12 cellular contexts compared by ENCODE assay signal in genomic region chr17:31310260-31310659, GRCh38. TPM values are rescaled to one million over a fixed set of nuclear protein-coding genes. Genes with fewer than 3 reads are reported as not detected.
A peak's percentile ranks its signal among the peaks of the same experiment; 100 is the strongest.
DNase-seq lines count a peak whose midpoint lies in the region; ATAC-seq lines count a peak whose summit lies in the region.
"Had no signal": no experiment of that assay in that cellular context is flagged by ENCODE, and none has a peak within 500 bp of the region (broad histone marks: within the 10 kb centered on the region; RNA-seq: fewer than 3 reads in every experiment).

No MANE protein-coding gene starts in this region.

- peaks cover 4% of the 10 kb centered on the region; the same call in 1 of the 2 replicates for H3K79me2 ChIP-seq in GM23248 (ENCODE audit: insufficient read depth)

- peaks cover 50% of the 10 kb centered on the region for H3K4me1 Mint-ChIP-seq in activated CD4-positive, alpha-beta memory T cell treated with anti-CD3 and anti-CD28 coated beads, Interleukin-2, amount 10 ng/mL, durations not matched to agents 7 days and 5 days

- peak overlapping the region; percentile 92 for H3K27ac ChIP-seq in thymus (ENCODE audit: low read depth)
- H3K27ac ChIP-seq in GM23248 = no peak overlapping the region
- H3K27ac ChIP-seq: vagina had no signal

- peak overlapping the region; percentile 83 for H3K4me3 Mint-ChIP-seq in activated CD4-positive, alpha-beta memory T cell treated with anti-CD3 and anti-CD28 coated beads, Interleukin-2, amount 10 ng/mL, durations not matched to agents 7 days and 5 days

- H3K9me3 Mint-ChIP-seq in activated CD4-positive, alpha-beta memory T cell treated with anti-CD3 and anti-CD28 coated beads, Interleukin-2, amount 10 ng/mL, durations not matched to agents 7 days and 5 days = no peaks in the 10 kb centered on the region

- no peak overlapping the region for H3K9ac ChIP-seq in GM23248

- POLR2A ChIA-PET in activated CD4-positive, alpha-beta memory T cell treated with anti-CD3 and anti-CD28 coated beads, Interleukin-2, amount 10 ng/mL, durations not matched to agents 7 days and 5 days (lab: Charles Lee) = interaction anchor here (0.6 to 5.5 kb wide), 8 partner anchors 10 to 488 kb away, joined by 3 to 287 read pairs (median 5); partner anchors contain the start of genes CRLF3 and EVI2A

- H3K27ac Mint-ChIP-seq in activated CD4-positive, alpha-beta memory T cell treated with anti-CD3 and anti-CD28 coated beads, Interleukin-2, amount 10 ng/mL, durations not matched to agents 7 days and 5 days = peak overlapping the region; percentile 80
- H3K27ac Mint-ChIP-seq: progenitor cell of endocrine pancreas had no signal

- H2AFZ ChIP-seq in GM23248 = no peak overlapping the region

- CTCF ChIA-PET in activated CD4-positive, alpha-beta memory T cell treated with anti-CD3 and anti-CD28 coated beads, Interleukin-2, amount 10 ng/mL, durations not matched to agents 7 days and 5 days (lab: Charles Lee) = interaction anchor here (1.0 to 1.5 kb wide), 3 partner anchors 9 to 127 kb away, joined by 3 to 4 read pairs (median 4); no protein-coding TSS in a partner anchor

- H3K4me1 ChIP-seq in thymus (ENCODE audit: control insufficient read depth, insufficient read depth, low read length) (peaks cover 10% of the 10 kb centered on the region), GM23248 (ENCODE audit: insufficient read depth) (peaks cover 16% of the 10 kb centered on the region)
- H3K4me1 ChIP-seq: vagina had no signal

- peaks cover 17% of the 10 kb centered on the region for H3F3A ChIP-seq in GM23248 (ENCODE audit: insufficient read depth)

- H3K36me3 Mint-ChIP-seq in activated CD4-positive, alpha-beta memory T cell treated with anti-CD3 and anti-CD28 coated beads, Interleukin-2, amount 10 ng/mL, durations not matched to agents 7 days and 5 days (ENCODE audit: low read depth) = peaks cover 79% of the 10 kb centered on the region

- no peaks in the 10 kb centered on the region for H4K20me1 ChIP-seq in GM23248 (ENCODE audit: insufficient read depth)

- H3K9me2 ChIP-seq in GM23248 (ENCODE audit: insufficient read depth) = no peaks in the 10 kb centered on the region

- H3K27me3 ChIP-seq in thymus (ENCODE audit: control insufficient read depth, insufficient read depth) (no peaks in the 10 kb centered on the region), GM23248 (replicated peaks; ENCODE audit: insufficient read depth) (no peaks in the 10 kb centered on the region)
- H3K27me3 ChIP-seq: heart right ventricle, vagina had no signal

- H3K9me3 ChIP-seq in thymus (ENCODE audit: control insufficient read depth) (no peaks in the 10 kb centered on the region), GM23248 (ENCODE audit: low read depth) (no peaks in the 10 kb centered on the region)
- H3K9me3 ChIP-seq: heart right ventricle, vagina had no signal

- H3K36me3 ChIP-seq in thymus (ENCODE audit: control insufficient read depth, insufficient read depth) = peaks cover under 1% of the 10 kb centered on the region
- no peaks in the 10 kb centered on the region for H3K36me3 ChIP-seq in GM23248 (ENCODE audit: low read depth)
- H3K36me3 ChIP-seq: vagina had no signal

- DNase-seq in activated gamma-delta T cell treated with Interleukin-2 at 50 U/mL for 16 hours (peak; percentile 61), activated gamma-delta T cell (lab: John Stamatoyannopoulos, UW) (no peak), germinal center (ENCODE audit: low spot score) (peak; percentile 23), GM23248 (no peak), head of caudate nucleus (no peak)
- DNase-seq in activated CD4-positive, alpha-beta memory T cell treated with anti-CD3 and anti-CD28 coated beads, Interleukin-2, amount 10 ng/mL, durations not matched to agents 7 days and 5 days = peak; percentile 45
- DNase-seq: heart right ventricle, NCI-H748 treated with DMSO at 0.1 percent for 48 hours had no signal

- WGBS in thymus = 2% methylated on average over 2 of the region's 2 CpGs
- WGBS in GM23248 (ENCODE audit: low coverage in 1 of 2, low lambda C conversion rate in 2 of 2, missing lambda C conversion rate in 2 of 2), 2 experiments = 7 to 10% methylated on average over 2 of the region's 2 CpGs

- no peaks in the 10 kb centered on the region for H3K27me3 Mint-ChIP-seq in activated CD4-positive, alpha-beta memory T cell treated with anti-CD3 and anti-CD28 coated beads, Interleukin-2, amount 10 ng/mL, durations not matched to agents 7 days and 5 days
- H3K27me3 Mint-ChIP-seq: progenitor cell of endocrine pancreas had no signal

- in situ Hi-C loops in GM23248 (cut with MboI) = no loop called here

- H3K4me2 ChIP-seq in GM23248 (ENCODE audit: unreplicated experiment) = no peak overlapping the region

- intact Hi-C loops in head of caudate nucleus (cut with DNase I) = no loop called here

- H3K4me3 ChIP-seq in thymus (ENCODE audit: low read length) (peak overlapping the region; percentile 77), GM23248 (no peak overlapping the region)
- H3K4me3 ChIP-seq: vagina had no signal

- ATAC-seq in HG02852 (IDR thresholded peaks at IDR 0.05; ENCODE audit: unreplicated experiment) = no peak

RNA-seq across cellular contexts. Expression of gene EVI2B, which starts 3.6 kb away (rescaled TPM):
- total RNA-seq in activated CD4-positive, alpha-beta memory T cell treated with anti-CD3 and anti-CD28 coated beads, Interleukin-2, amount 10 ng/mL, durations not matched to agents 7 days and 5 days = 100 to 1,000 TPM; 109 TPM
- polyA plus RNA-seq in thymus (50.4 TPM), GM23248 (2016; fragmentation: Nextera tagmentation; extraction: Ambion mirVana) (0.49 and 0.51 TPM in 2 replicates)
- total RNA-seq in GM23248 (2014; rRNA removed; shearing (Covaris generic)) = 0.22 TPM in 1 of 2 replicates, not detected in the other
- total RNA-seq: progenitor cell of endocrine pancreas had no signal

RNA-seq across cellular contexts. Expression of gene EVI2A, which starts 11.2 kb away (rescaled TPM):
- total RNA-seq in activated CD4-positive, alpha-beta memory T cell treated with anti-CD3 and anti-CD28 coated beads, Interleukin-2, amount 10 ng/mL, durations not matched to agents 7 days and 5 days = 100 to 1,000 TPM; 109 to 110 TPM
- polyA plus RNA-seq in thymus = 147 TPM
- total RNA-seq in GM23248 (2014; rRNA removed; shearing (Covaris generic)) = 0.86 and 0.89 TPM in 2 replicates
- 0.40 and 0.62 TPM in 2 replicates for polyA plus RNA-seq in GM23248 (2016; fragmentation: Nextera tagmentation; extraction: Ambion mirVana)
- total RNA-seq: progenitor cell of endocrine pancreas had no signal

RNA-seq across cellular contexts. Expression of gene OMG, which starts 13.2 kb away (rescaled TPM):
- total RNA-seq in activated CD4-positive, alpha-beta memory T cell treated with anti-CD3 and anti-CD28 coated beads, Interleukin-2, amount 10 ng/mL, durations not matched to agents 7 days and 5 days = under 1 TPM; 0.55 to 0.65 TPM
- polyA plus RNA-seq in thymus = 1.3 TPM
- total RNA-seq in GM23248 (2014; rRNA removed; shearing (Covaris generic)) = not detected in 2 replicates
- polyA plus RNA-seq in GM23248 (2016; fragmentation: Nextera tagmentation; extraction: Ambion mirVana) = 0.25 TPM in 1 of 2 replicates, not detected in the other
- total RNA-seq: progenitor cell of endocrine pancreas, vagina had no signal

Comparison
In these comparisons a context has a peak if more than half of its experiments do, and no peak if none do; other contexts are left out.
1. DNase-seq: peak in activated gamma-delta T cell treated with Interleukin-2 at 50 U/mL for 16 hours (single experiment), activated CD4-positive, alpha-beta memory T cell treated with anti-CD3 and anti-CD28 coated beads, Interleukin-2, amount 10 ng/mL, durations not matched to agents 7 days and 5 days (single experiment) and germinal center (single experiment); none in activated gamma-delta T cell (single experiment), GM23248 (single experiment) and head of caudate nucleus (0 of 42).
2. RNA of gene EVI2B, which starts 3.6 kb away (total RNA-seq): 109 TPM in activated CD4-positive, alpha-beta memory T cell treated with anti-CD3 and anti-CD28 coated beads, Interleukin-2, amount 10 ng/mL, durations not matched to agents 7 days and 5 days; 0.22 TPM in GM23248; every median in the first group is over 10 times any median in the second.
3. RNA of gene EVI2A, which starts 11.2 kb away (total RNA-seq): 109 to 110 TPM in activated CD4-positive, alpha-beta memory T cell treated with anti-CD3 and anti-CD28 coated beads, Interleukin-2, amount 10 ng/mL, durations not matched to agents 7 days and 5 days; 0.86 to 0.89 TPM in GM23248; every median in the first group is over 10 times any median in the second.